Comparison of ENCODE assay signal across 2 cellular contexts in the genomic region with DNA sequence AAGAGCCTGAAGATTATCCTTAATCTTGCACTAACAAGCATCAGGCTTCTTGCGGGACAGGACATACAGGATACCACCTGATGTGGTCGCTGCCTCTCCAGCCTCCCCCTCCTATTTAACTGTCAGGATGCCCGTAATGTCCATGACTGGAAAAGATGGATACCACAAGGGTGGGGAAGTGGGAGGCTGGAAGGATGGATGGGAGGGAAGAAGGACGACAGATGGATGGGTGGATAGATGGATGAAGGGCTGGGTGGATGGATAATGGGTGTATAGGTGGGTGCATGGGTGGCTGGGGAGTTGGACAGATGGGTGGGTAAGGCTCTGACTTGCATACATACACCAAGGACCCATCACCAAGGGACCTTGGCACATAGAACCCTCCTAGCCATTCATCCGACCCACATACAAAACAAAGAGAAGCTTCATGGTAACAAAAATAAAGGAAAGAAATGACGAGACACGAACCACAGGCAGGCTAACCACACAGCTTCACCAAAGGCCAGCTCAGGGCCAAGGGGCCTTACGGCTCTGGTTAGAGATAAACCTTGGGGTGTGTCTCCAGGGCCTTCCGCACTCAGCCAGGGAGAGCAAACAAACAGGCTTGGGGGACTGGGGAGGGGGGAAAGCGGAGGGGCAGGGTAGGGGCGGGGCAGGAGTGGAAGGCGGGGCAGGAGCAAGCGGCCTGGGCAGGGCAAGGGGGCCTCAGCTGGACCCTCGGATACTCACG.
TF ChIP-seq lines count a peak whose summit lies in the region.

No MANE protein-coding gene starts in this region.

TF ChIP-seq in IMR-90, 13 proteins besides CTCF, POLR2A, EP300 and RAD21:
- TF ChIP-seq, protein P1, sequence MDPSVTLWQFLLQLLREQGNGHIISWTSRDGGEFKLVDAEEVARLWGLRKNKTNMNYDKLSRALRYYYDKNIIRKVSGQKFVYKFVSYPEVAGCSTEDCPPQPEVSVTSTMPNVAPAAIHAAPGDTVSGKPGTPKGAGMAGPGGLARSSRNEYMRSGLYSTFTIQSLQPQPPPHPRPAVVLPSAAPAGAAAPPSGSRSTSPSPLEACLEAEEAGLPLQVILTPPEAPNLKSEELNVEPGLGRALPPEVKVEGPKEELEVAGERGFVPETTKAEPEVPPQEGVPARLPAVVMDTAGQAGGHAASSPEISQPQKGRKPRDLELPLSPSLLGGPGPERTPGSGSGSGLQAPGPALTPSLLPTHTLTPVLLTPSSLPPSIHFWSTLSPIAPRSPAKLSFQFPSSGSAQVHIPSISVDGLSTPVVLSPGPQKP (IDR thresholded peaks at IDR 0.05; ENCODE audit: borderline replicate concordance, low read depth, low read length) = no peak
- TF ChIP-seq, protein P2, sequence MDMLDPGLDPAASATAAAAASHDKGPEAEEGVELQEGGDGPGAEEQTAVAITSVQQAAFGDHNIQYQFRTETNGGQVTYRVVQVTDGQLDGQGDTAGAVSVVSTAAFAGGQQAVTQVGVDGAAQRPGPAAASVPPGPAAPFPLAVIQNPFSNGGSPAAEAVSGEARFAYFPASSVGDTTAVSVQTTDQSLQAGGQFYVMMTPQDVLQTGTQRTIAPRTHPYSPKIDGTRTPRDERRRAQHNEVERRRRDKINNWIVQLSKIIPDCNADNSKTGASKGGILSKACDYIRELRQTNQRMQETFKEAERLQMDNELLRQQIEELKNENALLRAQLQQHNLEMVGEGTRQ (IDR thresholded peaks at IDR 0.05; ENCODE audit: low read depth, low read length) = no peak
- no peak for TF ChIP-seq BHLHE40 (IDR thresholded peaks at IDR 0.05; ENCODE audit: low read depth, low read length)
- no peak for TF ChIP-seq RFX5 (IDR thresholded peaks at IDR 0.05; ENCODE audit: low read depth, low read length)
- no peak for TF ChIP-seq MXI1 (IDR thresholded peaks at IDR 0.05; ENCODE audit: borderline replicate concordance, low read depth, low read length)
- TF ChIP-seq CEBPB (IDR thresholded peaks at IDR 0.05; ENCODE audit: low read depth, low read length) = no peak
- TF ChIP-seq MAZ (IDR thresholded peaks at IDR 0.05; ENCODE audit: borderline replicate concordance, low read depth, low read length) = no peak
- no peak for TF ChIP-seq MAFK (IDR thresholded peaks at IDR 0.05; ENCODE audit: low read depth, low read length)
- no peak for TF ChIP-seq SMC3 (IDR thresholded peaks at IDR 0.05; ENCODE audit: low read depth, low read length)
- TF ChIP-seq NFE2L2 (IDR thresholded peaks at IDR 0.05; ENCODE audit: low read depth, low read length) = no peak
- TF ChIP-seq FOS (IDR thresholded peaks at IDR 0.05; ENCODE audit: low read depth, low read length) = no peak
- no peak for TF ChIP-seq CHD1 (IDR thresholded peaks at IDR 0.05; ENCODE audit: low read depth, low read length)
- no peak for TF ChIP-seq RCOR1 (IDR thresholded peaks at IDR 0.05; ENCODE audit: insufficient replicate concordance, low read length)

TF ChIP-seq in K562, 482 proteins besides CTCF, POLR2A, EP300 and RAD21 (continues in another document):
- TF ChIP-seq ZFPM2 (CRISPR knock-in tag; IDR thresholded peaks at IDR 0.05) = no peak
- peak; percentile 33; the same call in 1 of the 2 replicates for TF ChIP-seq GATA2 (CRISPR knock-in tag; IDR thresholded peaks at IDR 0.05)
- no peak for TF ChIP-seq PML (IDR thresholded peaks at IDR 0.05; ENCODE audit: low read length)
- TF ChIP-seq, protein P3, sequence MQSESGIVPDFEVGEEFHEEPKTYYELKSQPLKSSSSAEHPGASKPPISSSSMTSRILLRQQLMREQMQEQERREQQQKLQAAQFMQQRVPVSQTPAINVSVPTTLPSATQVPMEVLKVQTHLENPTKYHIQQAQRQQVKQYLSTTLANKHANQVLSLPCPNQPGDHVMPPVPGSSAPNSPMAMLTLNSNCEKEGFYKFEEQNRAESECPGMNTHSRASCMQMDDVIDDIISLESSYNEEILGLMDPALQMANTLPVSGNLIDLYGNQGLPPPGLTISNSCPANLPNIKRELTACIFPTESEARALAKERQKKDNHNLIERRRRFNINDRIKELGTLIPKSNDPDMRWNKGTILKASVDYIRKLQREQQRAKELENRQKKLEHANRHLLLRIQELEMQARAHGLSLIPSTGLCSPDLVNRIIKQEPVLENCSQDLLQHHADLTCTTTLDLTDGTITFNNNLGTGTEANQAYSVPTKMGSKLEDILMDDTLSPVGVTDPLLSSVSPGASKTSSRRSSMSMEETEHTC (IDR thresholded peaks at IDR 0.05) = no peak
- no peak for TF ChIP-seq FOXA1 (IDR thresholded peaks at IDR 0.05; ENCODE audit: borderline replicate concordance)
- no peak for TF ChIP-seq HNRNPK (IDR thresholded peaks at IDR 0.05; ENCODE audit: low read depth, low read length, poor library complexity, severe bottlenecking)
- TF ChIP-seq ZNF3 (CRISPR knock-in tag; IDR thresholded peaks at IDR 0.05) = no peak
- no peak for TF ChIP-seq MED1 (CRISPR knock-in tag; IDR thresholded peaks at IDR 0.05; ENCODE audit: borderline replicate concordance)
- 0 out of 4 replicates have a peak, but pooled peaks of 1 of the 2 experiments have one; percentile 11 for TF ChIP-seq RCOR1 (IDR thresholded peaks at IDR 0.05; ENCODE audit: borderline replicate concordance in 1 of 2, low read depth in 2 of 2, low read length in 2 of 2)
- TF ChIP-seq, protein P4, sequence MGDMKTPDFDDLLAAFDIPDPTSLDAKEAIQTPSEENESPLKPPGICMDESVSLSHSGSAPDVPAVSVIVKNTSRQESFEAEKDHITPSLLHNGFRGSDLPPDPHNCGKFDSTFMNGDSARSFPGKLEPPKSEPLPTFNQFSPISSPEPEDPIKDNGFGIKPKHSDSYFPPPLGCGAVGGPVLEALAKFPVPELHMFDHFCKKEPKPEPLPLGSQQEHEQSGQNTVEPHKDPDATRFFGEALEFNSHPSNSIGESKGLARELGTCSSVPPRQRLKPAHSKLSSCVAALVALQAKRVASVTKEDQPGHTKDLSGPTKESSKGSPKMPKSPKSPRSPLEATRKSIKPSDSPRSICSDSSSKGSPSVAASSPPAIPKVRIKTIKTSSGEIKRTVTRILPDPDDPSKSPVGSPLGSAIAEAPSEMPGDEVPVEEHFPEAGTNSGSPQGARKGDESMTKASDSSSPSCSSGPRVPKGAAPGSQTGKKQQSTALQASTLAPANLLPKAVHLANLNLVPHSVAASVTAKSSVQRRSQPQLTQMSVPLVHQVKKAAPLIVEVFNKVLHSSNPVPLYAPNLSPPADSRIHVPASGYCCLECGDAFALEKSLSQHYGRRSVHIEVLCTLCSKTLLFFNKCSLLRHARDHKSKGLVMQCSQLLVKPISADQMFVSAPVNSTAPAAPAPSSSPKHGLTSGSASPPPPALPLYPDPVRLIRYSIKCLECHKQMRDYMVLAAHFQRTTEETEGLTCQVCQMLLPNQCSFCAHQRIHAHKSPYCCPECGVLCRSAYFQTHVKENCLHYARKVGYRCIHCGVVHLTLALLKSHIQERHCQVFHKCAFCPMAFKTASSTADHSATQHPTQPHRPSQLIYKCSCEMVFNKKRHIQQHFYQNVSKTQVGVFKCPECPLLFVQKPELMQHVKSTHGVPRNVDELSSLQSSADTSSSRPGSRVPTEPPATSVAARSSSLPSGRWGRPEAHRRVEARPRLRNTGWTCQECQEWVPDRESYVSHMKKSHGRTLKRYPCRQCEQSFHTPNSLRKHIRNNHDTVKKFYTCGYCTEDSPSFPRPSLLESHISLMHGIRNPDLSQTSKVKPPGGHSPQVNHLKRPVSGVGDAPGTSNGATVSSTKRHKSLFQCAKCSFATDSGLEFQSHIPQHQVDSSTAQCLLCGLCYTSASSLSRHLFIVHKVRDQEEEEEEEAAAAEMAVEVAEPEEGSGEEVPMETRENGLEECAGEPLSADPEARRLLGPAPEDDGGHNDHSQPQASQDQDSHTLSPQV (IDR thresholded peaks at IDR 0.05) = peak; percentile 45; the same call in 1 of the 2 replicates
- no peak for TF ChIP-seq ZNF75A (CRISPR knock-in tag; IDR thresholded peaks at IDR 0.05)
- TF ChIP-seq ZBTB7A (IDR thresholded peaks at IDR 0.05; ENCODE audit: borderline replicate concordance, control insufficient read depth, low read depth, low read length) = peak; percentile 69; the same call in 1 of the 2 replicates
- peak; percentile 48; the same call in 1 of the 2 replicates for TF ChIP-seq TCF3 (CRISPR knock-in tag; IDR thresholded peaks at IDR 0.05)
- no peak for TF ChIP-seq MYNN (IDR thresholded peaks at IDR 0.05)
- no peak for TF ChIP-seq MYNN (CRISPR knock-in tag; IDR thresholded peaks at IDR 0.05)
- TF ChIP-seq, protein P5, sequence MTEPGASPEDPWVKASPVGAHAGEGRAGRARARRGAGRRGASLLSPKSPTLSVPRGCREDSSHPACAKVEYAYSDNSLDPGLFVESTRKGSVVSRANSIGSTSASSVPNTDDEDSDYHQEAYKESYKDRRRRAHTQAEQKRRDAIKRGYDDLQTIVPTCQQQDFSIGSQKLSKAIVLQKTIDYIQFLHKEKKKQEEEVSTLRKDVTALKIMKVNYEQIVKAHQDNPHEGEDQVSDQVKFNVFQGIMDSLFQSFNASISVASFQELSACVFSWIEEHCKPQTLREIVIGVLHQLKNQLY (CRISPR knock-in tag; conservative IDR thresholded peaks at IDR 0.05) = 0 out of 4 replicates have a peak, but pooled peaks of 1 of the 2 experiments have one; percentile 51
- TF ChIP-seq, protein P6, sequence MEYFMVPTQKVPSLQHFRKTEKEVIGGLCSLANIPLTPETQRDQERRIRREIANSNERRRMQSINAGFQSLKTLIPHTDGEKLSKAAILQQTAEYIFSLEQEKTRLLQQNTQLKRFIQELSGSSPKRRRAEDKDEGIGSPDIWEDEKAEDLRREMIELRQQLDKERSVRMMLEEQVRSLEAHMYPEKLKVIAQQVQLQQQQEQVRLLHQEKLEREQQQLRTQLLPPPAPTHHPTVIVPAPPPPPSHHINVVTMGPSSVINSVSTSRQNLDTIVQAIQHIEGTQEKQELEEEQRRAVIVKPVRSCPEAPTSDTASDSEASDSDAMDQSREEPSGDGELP (CRISPR knock-in tag; IDR thresholded peaks at IDR 0.05; ENCODE audit: borderline replicate concordance) = no peak
- no peak for TF ChIP-seq ZNF584 (CRISPR knock-in tag; IDR thresholded peaks at IDR 0.05; ENCODE audit: low read depth)
- no peak for TF ChIP-seq ZNF780A (CRISPR knock-in tag; IDR thresholded peaks at IDR 0.05)
- no peak for TF ChIP-seq ZNF140 (CRISPR knock-in tag; IDR thresholded peaks at IDR 0.05)
- TF ChIP-seq ZKSCAN3 (CRISPR knock-in tag; IDR thresholded peaks at IDR 0.05) = no peak
- peak; percentile 91; the same call in 1 of the 2 replicates for TF ChIP-seq HDGF (IDR thresholded peaks at IDR 0.05)
- no peak for TF ChIP-seq RBM17 (IDR thresholded peaks at IDR 0.05; ENCODE audit: borderline replicate concordance, low read depth, low read length)
- TF ChIP-seq, protein P7, sequence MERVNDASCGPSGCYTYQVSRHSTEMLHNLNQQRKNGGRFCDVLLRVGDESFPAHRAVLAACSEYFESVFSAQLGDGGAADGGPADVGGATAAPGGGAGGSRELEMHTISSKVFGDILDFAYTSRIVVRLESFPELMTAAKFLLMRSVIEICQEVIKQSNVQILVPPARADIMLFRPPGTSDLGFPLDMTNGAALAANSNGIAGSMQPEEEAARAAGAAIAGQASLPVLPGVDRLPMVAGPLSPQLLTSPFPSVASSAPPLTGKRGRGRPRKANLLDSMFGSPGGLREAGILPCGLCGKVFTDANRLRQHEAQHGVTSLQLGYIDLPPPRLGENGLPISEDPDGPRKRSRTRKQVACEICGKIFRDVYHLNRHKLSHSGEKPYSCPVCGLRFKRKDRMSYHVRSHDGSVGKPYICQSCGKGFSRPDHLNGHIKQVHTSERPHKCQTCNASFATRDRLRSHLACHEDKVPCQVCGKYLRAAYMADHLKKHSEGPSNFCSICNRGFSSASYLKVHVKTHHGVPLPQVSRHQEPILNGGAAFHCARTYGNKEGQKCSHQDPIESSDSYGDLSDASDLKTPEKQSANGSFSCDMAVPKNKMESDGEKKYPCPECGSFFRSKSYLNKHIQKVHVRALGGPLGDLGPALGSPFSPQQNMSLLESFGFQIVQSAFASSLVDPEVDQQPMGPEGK (CRISPR knock-in tag; IDR thresholded peaks at IDR 0.05; ENCODE audit: borderline replicate concordance) = no peak
- TF ChIP-seq ZNF24 (IDR thresholded peaks at IDR 0.05) = no peak
- peak; percentile 27; the same call in 1 of the 2 replicates for TF ChIP-seq ARID1B (IDR thresholded peaks at IDR 0.05)
- TF ChIP-seq BRCA1 (IDR thresholded peaks at IDR 0.05) = no peak
- no peak for TF ChIP-seq BRCA1 (CRISPR knock-in tag; IDR thresholded peaks at IDR 0.05)
- TF ChIP-seq SMAD4 (CRISPR knock-in tag; conservative IDR thresholded peaks at IDR 0.05) = 0 out of 2 replicates have a peak, but pooled peaks have one; percentile 13
- peak in 1 of 3 experiments; percentile 26 for TF ChIP-seq YY1 (IDR thresholded peaks at IDR 0.05; ENCODE audit: borderline replicate concordance in 1 of 3, control insufficient read depth in 1 of 3, extremely low read depth in 1 of 3, insufficient read depth in 3 of 3, insufficient read length in 1 of 3, insufficient replicate concordance in 2 of 3, low read depth in 1 of 3, low read length in 2 of 3)
- TF ChIP-seq ZNF263 (CRISPR knock-in tag; IDR thresholded peaks at IDR 0.05; ENCODE audit: borderline replicate concordance) = no peak
- no peak for TF ChIP-seq ZNF253 (CRISPR knock-in tag; conservative IDR thresholded peaks at IDR 0.05)
- TF ChIP-seq ZBED1 (IDR thresholded peaks at IDR 0.05) = 0 out of 2 replicates have a peak, but pooled peaks have one; percentile 37
- TF ChIP-seq ZFP36 (IDR thresholded peaks at IDR 0.05; ENCODE audit: low read depth, low read length, partially characterized antibody) = no peak
- TF ChIP-seq PCBP1 (IDR thresholded peaks at IDR 0.05; ENCODE audit: low read depth, low read length, poor library complexity, severe bottlenecking) = no peak
- peak; percentile 40; the same call in 1 of the 2 replicates for TF ChIP-seq LARP7 (IDR thresholded peaks at IDR 0.05)
- TF ChIP-seq HDAC8 (tag; IDR thresholded peaks at IDR 0.05) = no peak
- TF ChIP-seq MYC (IDR thresholded peaks at IDR 0.05; ENCODE audit: low read depth, low read length) = no peak
- no peak for TF ChIP-seq MYC (CRISPR knock-in tag; IDR thresholded peaks at IDR 0.05; ENCODE audit: borderline replicate concordance, low read depth)
- TF ChIP-seq PTBP1 (IDR thresholded peaks at IDR 0.05; ENCODE audit: low read depth, low read length) = no peak
- no peak for TF ChIP-seq FOSL1 (tag; conservative IDR thresholded peaks at IDR 0.05)
